18 cellular contexts compared by ENCODE assay signal in the genomic region with DNA sequence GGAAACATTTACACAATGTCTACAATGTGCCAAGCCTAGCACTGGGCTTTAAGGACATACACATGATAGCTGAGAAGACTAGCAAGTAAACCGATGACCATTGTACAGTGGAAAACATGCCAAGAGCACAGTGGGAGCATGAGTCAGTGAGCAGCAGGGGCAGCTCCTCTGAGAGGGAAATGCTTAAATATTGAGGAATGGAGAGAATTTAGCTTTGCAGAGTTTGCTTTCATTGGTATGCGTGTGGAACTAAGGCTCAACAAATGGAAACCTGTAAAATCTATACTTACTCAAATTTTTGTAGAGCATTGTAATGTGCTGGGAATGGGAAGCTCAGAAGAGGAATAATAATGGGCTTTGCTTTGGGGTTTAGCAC.
DNase-seq lines count a peak whose midpoint lies in the region; ATAC-seq and TF ChIP-seq lines count a peak whose summit lies in the region.
"Had no signal": no experiment of that assay in that cellular context is flagged by ENCODE, and none has a peak within 500 bp of the region (broad histone marks: within the 10 kb centered on the region; RNA-seq: fewer than 3 reads in every experiment).

No MANE protein-coding gene starts in this region.

- no peak overlapping the region for H3K4me3 ChIP-seq in osteoblast (ENCODE audit: insufficient read depth, low read length)

- no peaks in the 10 kb centered on the region for H3K27me3 Mint-ChIP-seq in WTC11 (ENCODE audit: low read depth)

- H3K4me1 ChIP-seq in osteoblast (ENCODE audit: insufficient read depth, low read length) = peaks cover 32% of the 10 kb centered on the region

- no peaks in the 10 kb centered on the region for H3K36me3 ChIP-seq in osteoblast (ENCODE audit: insufficient read depth, low read length)

- H3K27ac Mint-ChIP-seq in WTC11 = no peak overlapping the region
- H3K27ac Mint-ChIP-seq: activated T-helper 1 cell treated with anti-CD3 and anti-CD28 coated beads, Interleukin-12 subunit alpha, Interleukin-12 subunit beta, Interleukin-2, Interleukin-4 antibody, amounts not matched to agents 30 ng/mL and 10 ng/mL and 1 ng/mL, durations not matched to agents 14 hours and 24 hours and 36 hours; CD4-positive, alpha-beta memory T cell; progenitor cell of endocrine pancreas had no signal

- CTCF ChIA-PET in WTC11 (lab: Charles Lee) = interaction anchor here (1.1 to 1.6 kb wide), 3 partner anchors 31 to 352 kb away, joined by 3 to 8 read pairs (median 3); no protein-coding TSS in a partner anchor

- no peaks in the 10 kb centered on the region for H3K36me3 Mint-ChIP-seq in WTC11
- H3K36me3 Mint-ChIP-seq: CD4-positive, alpha-beta memory T cell had no signal

- intact Hi-C loops in posterior vena cava (cut with DNase I) = no loop called here

- no peaks in the 10 kb centered on the region for H3K27me3 ChIP-seq in osteoblast (ENCODE audit: insufficient read depth, low read length)

- no peaks in the 10 kb centered on the region for H4K20me1 ChIP-seq in osteoblast (ENCODE audit: insufficient read depth, low read length)

- POLR2A ChIA-PET in WTC11 (lab: Charles Lee) = no interaction called here

- no peak overlapping the region for H3K4me3 Mint-ChIP-seq in WTC11
- H3K4me3 Mint-ChIP-seq: activated T-helper 1 cell treated with anti-CD3 and anti-CD28 coated beads, Interleukin-12 subunit alpha, Interleukin-12 subunit beta, Interleukin-2, Interleukin-4 antibody, amounts not matched to agents 30 ng/mL and 10 ng/mL and 1 ng/mL, durations not matched to agents 14 hours and 24 hours and 36 hours; CD4-positive, alpha-beta memory T cell had no signal

- ATAC-seq in GM21619 (IDR thresholded peaks at IDR 0.05; ENCODE audit: unreplicated experiment) (no peak), WTC11 (no peak)

- no peaks in the 10 kb centered on the region for H3K9me3 ChIP-seq in osteoblast (ENCODE audit: low read depth, low read length)

- no peaks in the 10 kb centered on the region for H3K79me2 ChIP-seq in osteoblast (ENCODE audit: insufficient read depth, low read length)

- peaks cover 43% of the 10 kb centered on the region for H3K4me1 Mint-ChIP-seq in WTC11
- H3K4me1 Mint-ChIP-seq: CD4-positive, alpha-beta memory T cell had no signal

- no peak for TF ChIP-seq CTCF in osteoblast (IDR thresholded peaks at IDR 0.05; ENCODE audit: extremely low read depth, low read depth, low read length)
- no peak for TF ChIP-seq CTCF in WTC11 (IDR thresholded peaks at IDR 0.05)

- peak; percentile 89 for DNase-seq in AG20443 (ENCODE audit: low spot score)
- peak; percentile 66 for DNase-seq in NCI-H226
- peak; percentile 38 for DNase-seq in epidermal melanocyte (ENCODE audit: insufficient read length, low spot score)
- peak; percentile 93 for DNase-seq in osteoblast (ENCODE audit: insufficient read length, low spot score, missing footprints)
- DNase-seq in posterior vena cava (ENCODE audit: low spot score) = no peak
- DNase-seq in WTC11 (ENCODE audit: low spot score) = no peak
- DNase-seq in NCI-H774 (lab: John Stamatoyannopoulos, UW) = no peak
- DNase-seq: activated CD4-positive, alpha-beta T cell treated with anti-CD3 and anti-CD28 coated beads, Interleukin-2, amount 50 U/mL, for 1 hour; CD4-positive, alpha-beta memory T cell; effector memory CD4-positive, alpha-beta T cell; GDM1; glutamatergic neuron; Karpas-422; NCI-H526; stimulated activated CD4-positive, alpha-beta T cell treated with anti-CD3 and anti-CD28 coated beads, Interleukin-2, amount 100 ng/mL, for 24 hours had no signal

- H3K4me2 ChIP-seq in osteoblast (ENCODE audit: insufficient read depth, low read length) = peak overlapping the region; percentile 67

- H3K9me3 Mint-ChIP-seq in WTC11 = no peaks in the 10 kb centered on the region
- H3K9me3 Mint-ChIP-seq: activated T-helper 1 cell treated with anti-CD3 and anti-CD28 coated beads, Interleukin-12 subunit alpha, Interleukin-12 subunit beta, Interleukin-2, Interleukin-4 antibody, amounts not matched to agents 30 ng/mL and 10 ng/mL and 1 ng/mL, durations not matched to agents 14 hours and 24 hours and 36 hours; CD4-positive, alpha-beta memory T cell had no signal

- peak overlapping the region; percentile 86 for H3K27ac ChIP-seq in osteoblast (ENCODE audit: low read depth, low read length)

- H2AFZ ChIP-seq in osteoblast (ENCODE audit: low read length) = no peak overlapping the region

TF ChIP-seq in WTC11, 78 proteins besides CTCF, POLR2A, EP300 and RAD21 (continues in another document):
- TF ChIP-seq, protein P1, sequence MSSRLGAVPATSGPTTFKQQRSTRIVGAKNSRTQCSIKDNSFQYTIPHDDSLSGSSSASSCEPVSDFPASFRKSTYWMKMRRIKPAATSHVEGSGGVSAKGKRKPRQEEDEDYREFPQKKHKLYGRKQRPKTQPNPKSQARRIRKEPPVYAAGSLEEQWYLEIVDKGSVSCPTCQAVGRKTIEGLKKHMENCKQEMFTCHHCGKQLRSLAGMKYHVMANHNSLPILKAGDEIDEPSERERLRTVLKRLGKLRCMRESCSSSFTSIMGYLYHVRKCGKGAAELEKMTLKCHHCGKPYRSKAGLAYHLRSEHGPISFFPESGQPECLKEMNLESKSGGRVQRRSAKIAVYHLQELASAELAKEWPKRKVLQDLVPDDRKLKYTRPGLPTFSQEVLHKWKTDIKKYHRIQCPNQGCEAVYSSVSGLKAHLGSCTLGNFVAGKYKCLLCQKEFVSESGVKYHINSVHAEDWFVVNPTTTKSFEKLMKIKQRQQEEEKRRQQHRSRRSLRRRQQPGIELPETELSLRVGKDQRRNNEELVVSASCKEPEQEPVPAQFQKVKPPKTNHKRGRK (CRISPR knock-in tag; IDR thresholded peaks at IDR 0.05; ENCODE audit: borderline replicate concordance) = no peak
- TF ChIP-seq GRHL2 (CRISPR knock-in tag; IDR thresholded peaks at IDR 0.05; ENCODE audit: insufficient replicate concordance, severe bottlenecking) (no peak), ELF4 (CRISPR knock-in tag; IDR thresholded peaks at IDR 0.05; ENCODE audit: low read depth) (no peak)
- TF ChIP-seq, protein P2, sequence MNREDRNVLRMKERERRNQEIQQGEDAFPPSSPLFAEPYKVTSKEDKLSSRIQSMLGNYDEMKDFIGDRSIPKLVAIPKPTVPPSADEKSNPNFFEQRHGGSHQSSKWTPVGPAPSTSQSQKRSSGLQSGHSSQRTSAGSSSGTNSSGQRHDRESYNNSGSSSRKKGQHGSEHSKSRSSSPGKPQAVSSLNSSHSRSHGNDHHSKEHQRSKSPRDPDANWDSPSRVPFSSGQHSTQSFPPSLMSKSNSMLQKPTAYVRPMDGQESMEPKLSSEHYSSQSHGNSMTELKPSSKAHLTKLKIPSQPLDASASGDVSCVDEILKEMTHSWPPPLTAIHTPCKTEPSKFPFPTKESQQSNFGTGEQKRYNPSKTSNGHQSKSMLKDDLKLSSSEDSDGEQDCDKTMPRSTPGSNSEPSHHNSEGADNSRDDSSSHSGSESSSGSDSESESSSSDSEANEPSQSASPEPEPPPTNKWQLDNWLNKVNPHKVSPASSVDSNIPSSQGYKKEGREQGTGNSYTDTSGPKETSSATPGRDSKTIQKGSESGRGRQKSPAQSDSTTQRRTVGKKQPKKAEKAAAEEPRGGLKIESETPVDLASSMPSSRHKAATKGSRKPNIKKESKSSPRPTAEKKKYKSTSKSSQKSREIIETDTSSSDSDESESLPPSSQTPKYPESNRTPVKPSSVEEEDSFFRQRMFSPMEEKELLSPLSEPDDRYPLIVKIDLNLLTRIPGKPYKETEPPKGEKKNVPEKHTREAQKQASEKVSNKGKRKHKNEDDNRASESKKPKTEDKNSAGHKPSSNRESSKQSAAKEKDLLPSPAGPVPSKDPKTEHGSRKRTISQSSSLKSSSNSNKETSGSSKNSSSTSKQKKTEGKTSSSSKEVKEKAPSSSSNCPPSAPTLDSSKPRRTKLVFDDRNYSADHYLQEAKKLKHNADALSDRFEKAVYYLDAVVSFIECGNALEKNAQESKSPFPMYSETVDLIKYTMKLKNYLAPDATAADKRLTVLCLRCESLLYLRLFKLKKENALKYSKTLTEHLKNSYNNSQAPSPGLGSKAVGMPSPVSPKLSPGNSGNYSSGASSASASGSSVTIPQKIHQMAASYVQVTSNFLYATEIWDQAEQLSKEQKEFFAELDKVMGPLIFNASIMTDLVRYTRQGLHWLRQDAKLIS (CRISPR knock-in tag; IDR thresholded peaks at IDR 0.05; ENCODE audit: borderline replicate concordance) = no peak
- TF ChIP-seq, protein P3, sequence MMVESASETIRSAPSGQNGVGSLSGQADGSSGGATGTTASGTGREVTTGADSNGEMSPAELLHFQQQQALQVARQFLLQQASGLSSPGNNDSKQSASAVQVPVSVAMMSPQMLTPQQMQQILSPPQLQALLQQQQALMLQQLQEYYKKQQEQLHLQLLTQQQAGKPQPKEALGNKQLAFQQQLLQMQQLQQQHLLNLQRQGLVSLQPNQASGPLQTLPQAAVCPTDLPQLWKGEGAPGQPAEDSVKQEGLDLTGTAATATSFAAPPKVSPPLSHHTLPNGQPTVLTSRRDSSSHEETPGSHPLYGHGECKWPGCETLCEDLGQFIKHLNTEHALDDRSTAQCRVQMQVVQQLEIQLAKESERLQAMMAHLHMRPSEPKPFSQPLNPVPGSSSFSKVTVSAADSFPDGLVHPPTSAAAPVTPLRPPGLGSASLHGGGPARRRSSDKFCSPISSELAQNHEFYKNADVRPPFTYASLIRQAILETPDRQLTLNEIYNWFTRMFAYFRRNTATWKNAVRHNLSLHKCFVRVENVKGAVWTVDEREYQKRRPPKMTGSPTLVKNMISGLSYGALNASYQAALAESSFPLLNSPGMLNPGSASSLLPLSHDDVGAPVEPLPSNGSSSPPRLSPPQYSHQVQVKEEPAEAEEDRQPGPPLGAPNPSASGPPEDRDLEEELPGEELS (CRISPR knock-in tag; IDR thresholded peaks at IDR 0.05) = no peak
- TF ChIP-seq, protein P4, sequence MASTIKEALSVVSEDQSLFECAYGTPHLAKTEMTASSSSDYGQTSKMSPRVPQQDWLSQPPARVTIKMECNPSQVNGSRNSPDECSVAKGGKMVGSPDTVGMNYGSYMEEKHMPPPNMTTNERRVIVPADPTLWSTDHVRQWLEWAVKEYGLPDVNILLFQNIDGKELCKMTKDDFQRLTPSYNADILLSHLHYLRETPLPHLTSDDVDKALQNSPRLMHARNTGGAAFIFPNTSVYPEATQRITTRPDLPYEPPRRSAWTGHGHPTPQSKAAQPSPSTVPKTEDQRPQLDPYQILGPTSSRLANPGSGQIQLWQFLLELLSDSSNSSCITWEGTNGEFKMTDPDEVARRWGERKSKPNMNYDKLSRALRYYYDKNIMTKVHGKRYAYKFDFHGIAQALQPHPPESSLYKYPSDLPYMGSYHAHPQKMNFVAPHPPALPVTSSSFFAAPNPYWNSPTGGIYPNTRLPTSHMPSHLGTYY (CRISPR knock-in tag; IDR thresholded peaks at IDR 0.05) = no peak

Comparison
In these comparisons a context has a peak if more than half of its experiments do, and no peak if none do; other contexts are left out.
1. DNase-seq: peak in AG20443 (single experiment), NCI-H226 (single experiment), epidermal melanocyte (single experiment) and osteoblast (single experiment); none in posterior vena cava (single experiment), WTC11 (single experiment) and NCI-H774 (single experiment).